In the genomic region with DNA sequence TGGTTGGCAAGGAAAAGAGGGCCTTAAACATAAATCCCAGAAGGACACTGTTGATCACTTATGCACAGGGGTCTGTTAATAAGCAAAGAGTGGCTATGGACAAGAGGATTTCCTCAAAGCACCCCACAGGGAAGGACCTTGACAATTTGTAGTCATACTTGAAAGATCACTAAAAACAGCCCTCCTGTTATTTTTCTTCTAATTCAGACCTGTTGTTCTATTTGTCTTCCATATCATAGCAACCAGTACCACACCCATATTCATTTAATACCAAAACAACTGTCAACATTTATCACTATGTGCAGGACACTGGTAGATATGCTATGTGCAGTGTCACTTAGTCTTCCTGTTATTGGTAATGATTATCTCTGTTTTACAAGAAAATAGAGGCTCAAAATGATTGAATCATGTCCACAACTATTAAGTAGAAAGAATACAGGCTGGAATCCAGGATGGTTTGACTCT, we compare ENCODE assay signal across 12 cellular contexts. TPM values are rescaled to one million over a fixed set of nuclear protein-coding genes. Genes with fewer than 3 reads are reported as not detected.
A peak's percentile ranks its signal among the peaks of the same experiment; 100 is the strongest.
DNase-seq lines count a peak whose midpoint lies in the region; ATAC-seq, FAIRE-seq and TF ChIP-seq lines count a peak whose summit lies in the region.
"Had no signal": no experiment of that assay in that cellular context is flagged by ENCODE, and none has a peak within 500 bp of the region (broad histone marks: within the 10 kb centered on the region; RNA-seq: fewer than 3 reads in every experiment).

No MANE protein-coding gene starts in this region.

- no peak for FAIRE-seq in HTR-8/SVneo (lab: Jason Lieb, UNC)

- no peaks in the 10 kb centered on the region for H3K9me3 Mint-ChIP-seq in activated naive CD4-positive, alpha-beta T cell treated with anti-CD3 and anti-CD28 coated beads, Interleukin-2, amount 10 ng/mL, durations not matched to agents 7 days and 5 days
- no peaks in the 10 kb centered on the region for H3K9me3 Mint-ChIP-seq in activated T-helper 1 cell treated with anti-CD3 and anti-CD28 coated beads, Interleukin-12 subunit alpha, Interleukin-12 subunit beta, Interleukin-2, Interleukin-4 antibody, amounts not matched to agents 30 ng/mL and 10 ng/mL and 1 ng/mL, durations not matched to agents 14 hours and 24 hours and 36 hours
- no peaks in the 10 kb centered on the region for H3K9me3 Mint-ChIP-seq in stimulated activated naive CD8-positive, alpha-beta T cell treated with anti-CD3 and anti-CD28 coated beads, Interleukin-15, amount 100 ng/mL, for 72 hours

- TF ChIP-seq POLR2A in suprapubic skin (IDR thresholded peaks at IDR 0.05) (no peak), testis (IDR thresholded peaks at IDR 0.05) (no peak)

- no peak overlapping the region for H3K4me3 ChIP-seq in suprapubic skin
- no peak overlapping the region for H3K4me3 ChIP-seq in testis
- H3K4me3 ChIP-seq: transverse colon had no signal

- H3K4me1 ChIP-seq in suprapubic skin (peaks cover 41% of the 10 kb centered on the region), testis (no peaks in the 10 kb centered on the region)

- H3K36me3 ChIP-seq in suprapubic skin (peaks cover 14% of the 10 kb centered on the region), testis (ENCODE audit: low read depth, missing control alignments) (no peaks in the 10 kb centered on the region)

- DNase-seq in activated naive CD4-positive, alpha-beta T cell treated with anti-CD3 and anti-CD28 coated beads, Interleukin-2, amount 10 ng/mL, durations not matched to agents 7 days and 5 days, result no peak
- no peak for DNase-seq in activated naive CD4-positive, alpha-beta T cell (lab: John Stamatoyannopoulos, UW)
- no peak for DNase-seq in activated T-helper 1 cell treated with anti-CD3 and anti-CD28 coated beads, Interleukin-12 subunit alpha, Interleukin-12 subunit beta, Interleukin-2, Interleukin-4 antibody, amounts not matched to agents 30 ng/mL and 10 ng/mL and 1 ng/mL, durations not matched to agents 14 hours and 24 hours and 36 hours (ENCODE audit: low spot score)
- DNase-seq in suprapubic skin (ENCODE audit: low spot score in 2 of 2) (no peak), testis (no peak), HTR-8/SVneo (ENCODE audit: insufficient read length, low spot score) (no peak)
- DNase-seq in stimulated activated naive CD8-positive, alpha-beta T cell treated with anti-CD3 and anti-CD28 coated beads, Interleukin-15, amount 100 ng/mL, for 72 hours, result no peak
- DNase-seq: activated CD8-positive, alpha-beta memory T cell treated with anti-CD3 and anti-CD28 coated beads for 24 hours; NCI-H1417 treated with DMSO at 0.1 percent for 48 hours; NCI-H524 treated with DMSO at 0.1 percent for 48 hours; transverse colon had no signal

- ATAC-seq in stimulated activated naive CD8-positive, alpha-beta T cell treated with anti-CD3 and anti-CD28 coated beads, Interleukin-15, amount 100 ng/mL, for 72 hours, result no peak

- H3K9me3 ChIP-seq in suprapubic skin (no peaks in the 10 kb centered on the region), testis (no peaks in the 10 kb centered on the region)
- H3K9me3 ChIP-seq: transverse colon had no signal

- H3K4me1 Mint-ChIP-seq in activated naive CD4-positive, alpha-beta T cell treated with anti-CD3 and anti-CD28 coated beads, Interleukin-2, amount 10 ng/mL, durations not matched to agents 7 days and 5 days, result peaks cover 17% of the 10 kb centered on the region
- peaks cover 26% of the 10 kb centered on the region for H3K4me1 Mint-ChIP-seq in activated T-helper 1 cell treated with anti-CD3 and anti-CD28 coated beads, Interleukin-12 subunit alpha, Interleukin-12 subunit beta, Interleukin-2, Interleukin-4 antibody, amounts not matched to agents 30 ng/mL and 10 ng/mL and 1 ng/mL, durations not matched to agents 14 hours and 24 hours and 36 hours (ENCODE audit: low read depth)
- H3K4me1 Mint-ChIP-seq in stimulated activated naive CD8-positive, alpha-beta T cell treated with anti-CD3 and anti-CD28 coated beads, Interleukin-15, amount 100 ng/mL, for 72 hours, result peaks cover 15% of the 10 kb centered on the region

- peak overlapping the region; percentile 25 for H3K27ac Mint-ChIP-seq in activated naive CD4-positive, alpha-beta T cell treated with anti-CD3 and anti-CD28 coated beads, Interleukin-2, amount 10 ng/mL, durations not matched to agents 7 days and 5 days
- no peak overlapping the region for H3K27ac Mint-ChIP-seq in activated T-helper 1 cell treated with anti-CD3 and anti-CD28 coated beads, Interleukin-12 subunit alpha, Interleukin-12 subunit beta, Interleukin-2, Interleukin-4 antibody, amounts not matched to agents 30 ng/mL and 10 ng/mL and 1 ng/mL, durations not matched to agents 14 hours and 24 hours and 36 hours
- no peak overlapping the region for H3K27ac Mint-ChIP-seq in stimulated activated naive CD8-positive, alpha-beta T cell treated with anti-CD3 and anti-CD28 coated beads, Interleukin-15, amount 100 ng/mL, for 72 hours

- intact Hi-C loops in activated T-helper 1 cell treated with anti-CD3 and anti-CD28 coated beads, Interleukin-12 subunit alpha, Interleukin-12 subunit beta, Interleukin-2, Interleukin-4 antibody, amounts not matched to agents 30 ng/mL and 10 ng/mL and 1 ng/mL, durations not matched to agents 14 hours and 24 hours and 36 hours (cut with micrococcal nuclease), result no loop called here
- intact Hi-C loops in testis (cut with DNase I; ENCODE audit: low total_unique reads), result no loop called here

- H3K27ac ChIP-seq in layer of hippocampus (ENCODE audit: low read depth, low read length), result peak overlapping the region; percentile 44
- H3K27ac ChIP-seq in suprapubic skin, result peak overlapping the region; percentile 68
- no peak overlapping the region for H3K27ac ChIP-seq in testis
- H3K27ac ChIP-seq: transverse colon had no signal

- no peak overlapping the region for H3K4me3 Mint-ChIP-seq in activated naive CD4-positive, alpha-beta T cell treated with anti-CD3 and anti-CD28 coated beads, Interleukin-2, amount 10 ng/mL, durations not matched to agents 7 days and 5 days
- H3K4me3 Mint-ChIP-seq in activated T-helper 1 cell treated with anti-CD3 and anti-CD28 coated beads, Interleukin-12 subunit alpha, Interleukin-12 subunit beta, Interleukin-2, Interleukin-4 antibody, amounts not matched to agents 30 ng/mL and 10 ng/mL and 1 ng/mL, durations not matched to agents 14 hours and 24 hours and 36 hours, result peak overlapping the region; percentile 12
- no peak overlapping the region for H3K4me3 Mint-ChIP-seq in stimulated activated naive CD8-positive, alpha-beta T cell treated with anti-CD3 and anti-CD28 coated beads, Interleukin-15, amount 100 ng/mL, for 72 hours

- TF ChIP-seq CTCF in suprapubic skin (IDR thresholded peaks at IDR 0.05) (no peak), testis (IDR thresholded peaks at IDR 0.05) (no peak)

- TF ChIP-seq EP300 in suprapubic skin (IDR thresholded peaks at IDR 0.05), result no peak

- H3K27me3 Mint-ChIP-seq in activated naive CD4-positive, alpha-beta T cell treated with anti-CD3 and anti-CD28 coated beads, Interleukin-2, amount 10 ng/mL, durations not matched to agents 7 days and 5 days, result peaks cover 4% of the 10 kb centered on the region
- H3K27me3 Mint-ChIP-seq in activated T-helper 1 cell treated with anti-CD3 and anti-CD28 coated beads, Interleukin-12 subunit alpha, Interleukin-12 subunit beta, Interleukin-2, Interleukin-4 antibody, amounts not matched to agents 30 ng/mL and 10 ng/mL and 1 ng/mL, durations not matched to agents 14 hours and 24 hours and 36 hours (ENCODE audit: insufficient read depth), result no peaks in the 10 kb centered on the region
- no peaks in the 10 kb centered on the region for H3K27me3 Mint-ChIP-seq in stimulated activated naive CD8-positive, alpha-beta T cell treated with anti-CD3 and anti-CD28 coated beads, Interleukin-15, amount 100 ng/mL, for 72 hours

- peaks cover 11% of the 10 kb centered on the region for H3K36me3 Mint-ChIP-seq in activated naive CD4-positive, alpha-beta T cell treated with anti-CD3 and anti-CD28 coated beads, Interleukin-2, amount 10 ng/mL, durations not matched to agents 7 days and 5 days
- H3K36me3 Mint-ChIP-seq in activated T-helper 1 cell treated with anti-CD3 and anti-CD28 coated beads, Interleukin-12 subunit alpha, Interleukin-12 subunit beta, Interleukin-2, Interleukin-4 antibody, amounts not matched to agents 30 ng/mL and 10 ng/mL and 1 ng/mL, durations not matched to agents 14 hours and 24 hours and 36 hours (ENCODE audit: low read depth), result peaks cover 12% of the 10 kb centered on the region

- CTCF ChIA-PET in activated naive CD4-positive, alpha-beta T cell treated with anti-CD3 and anti-CD28 coated beads, Interleukin-2, amount 10 ng/mL, durations not matched to agents 7 days and 5 days (lab: Charles Lee), result interaction anchor here (1.3 to 1.5 kb wide), 2 partner anchors 200 to 322 kb away, joined by 4 to 6 read pairs; no protein-coding TSS in a partner anchor

- no peaks in the 10 kb centered on the region for H3K27me3 ChIP-seq in layer of hippocampus (ENCODE audit: control insufficient read depth, insufficient read depth, low read length)
- no peaks in the 10 kb centered on the region for H3K27me3 ChIP-seq in suprapubic skin
- no peaks in the 10 kb centered on the region for H3K27me3 ChIP-seq in testis
- H3K27me3 ChIP-seq: transverse colon had no signal

RNA-seq across cellular contexts. Expression of gene DYNLRB1, which starts 3.2 kb away (rescaled TPM):
- 92.0 and 104 TPM in 2 replicates for total RNA-seq in activated T-helper 1 cell treated with anti-CD3 and anti-CD28 coated beads, Interleukin-12 subunit alpha, Interleukin-12 subunit beta, Interleukin-2, Interleukin-4 antibody, amounts not matched to agents 30 ng/mL and 10 ng/mL and 1 ng/mL, durations not matched to agents 14 hours and 24 hours and 36 hours
- total RNA-seq in suprapubic skin (100 to 1,000 TPM; 143 to 270 (median 225) TPM), testis (100 to 1,000 TPM in 1 of 2 donors, 10 to 100 TPM in 1; 97.6 to 128 TPM)
- 155 TPM for polyA plus RNA-seq in testis (ENCODE audit: insufficient read depth, low read depth, low replicate concordance)

RNA-seq across cellular contexts. Expression of gene MAP1LC3A, which starts 45.5 kb away (rescaled TPM):
- 6.1 and 7.3 TPM in 2 replicates for total RNA-seq in activated T-helper 1 cell treated with anti-CD3 and anti-CD28 coated beads, Interleukin-12 subunit alpha, Interleukin-12 subunit beta, Interleukin-2, Interleukin-4 antibody, amounts not matched to agents 30 ng/mL and 10 ng/mL and 1 ng/mL, durations not matched to agents 14 hours and 24 hours and 36 hours
- total RNA-seq in suprapubic skin, result 100 to 1,000 TPM in 2 of 4 donors, 10 to 100 TPM in 2; 42.6 to 111 (median 103) TPM
- 100 to 1,000 TPM in 1 of 2 donors, 10 to 100 TPM in 1; 100.0 to 104 TPM for total RNA-seq in testis
- 62.9 TPM for polyA plus RNA-seq in testis (ENCODE audit: insufficient read depth, low read depth, low replicate concordance)

Comparison
In these comparisons a context has a peak if more than half of its experiments do, and no peak if none do; other contexts are left out.
1. H3K27ac ChIP-seq: peak in layer of hippocampus (single experiment) and suprapubic skin (single experiment); none in testis (0 of 2).